Comparison of ENCODE assay signal across 15 cellular contexts in the genomic region with DNA sequence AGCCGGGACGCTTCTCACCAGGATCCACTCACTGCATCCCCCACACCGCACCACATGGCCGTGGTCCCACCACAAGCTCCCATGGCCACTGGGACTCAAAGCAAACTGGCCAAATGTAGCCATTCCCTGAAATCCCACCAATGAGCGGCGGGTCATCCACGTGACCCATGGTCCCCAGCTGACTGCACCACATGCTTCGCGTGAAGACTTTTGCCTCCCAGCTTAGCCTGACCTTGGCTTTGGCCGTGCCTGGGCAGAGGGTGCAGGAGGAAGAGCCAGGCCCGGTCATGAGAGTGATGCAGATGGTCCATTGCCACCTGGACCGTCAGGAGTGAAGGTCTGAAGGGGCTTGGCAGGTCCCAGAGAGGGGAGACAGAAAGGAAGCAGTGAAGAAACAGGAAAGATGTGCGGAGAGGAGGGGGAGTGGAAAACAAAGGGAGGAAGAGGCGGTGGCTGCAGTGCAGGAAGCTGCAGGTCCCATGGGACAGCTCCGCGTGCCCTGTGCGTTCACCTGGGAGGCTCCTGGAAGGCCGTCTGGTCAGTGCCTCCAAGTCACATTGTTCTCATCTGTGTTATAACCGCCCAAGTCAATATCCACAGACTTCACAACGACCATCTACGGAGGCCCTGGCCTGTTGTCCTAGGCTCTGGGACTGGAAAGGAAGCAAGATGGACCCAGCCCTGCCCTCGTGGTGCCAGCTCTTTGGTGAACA.
A peak's percentile ranks its signal among the peaks of the same experiment; 100 is the strongest.
DNase-seq lines count a peak whose midpoint lies in the region; ATAC-seq lines count a peak whose summit lies in the region.
"Had no signal": no experiment of that assay in that cellular context is flagged by ENCODE, and none has a peak within 500 bp of the region (broad histone marks: within the 10 kb centered on the region; RNA-seq: fewer than 3 reads in every experiment).

No MANE protein-coding gene starts in this region.

- no peaks in the 10 kb centered on the region for H4K20me1 ChIP-seq in BLaER1 treated with 17β-estradiol and CSF1 and Interleukin-3, amounts not matched to agents 10 nM and 100 nM

- H3K27ac Mint-ChIP-seq in activated naive CD4-positive, alpha-beta T cell treated with anti-CD3 and anti-CD28 coated beads for 36 hours = peak overlapping the region; percentile 21
- H3K27ac Mint-ChIP-seq: B cell; CD4-positive, alpha-beta memory T cell; H9 had no signal

- H3K4me2 ChIP-seq in BLaER1 treated with 17β-estradiol and CSF1 and Interleukin-3, amounts not matched to agents 10 nM and 100 nM = peak overlapping the region; percentile 8 to 86 (median 81); a peak in 20 of 22 replicates

- DNase-seq in activated naive CD4-positive, alpha-beta T cell treated with anti-CD3 and anti-CD28 coated beads for 36 hours = no peak
- no peak for DNase-seq in activated naive CD4-positive, alpha-beta T cell treated with Interleukin-2 at 50 U/mL for 16 hours
- DNase-seq in posterior vena cava (ENCODE audit: low spot score) (peak; percentile 59), HCEC 1CT (no peak)
- DNase-seq: Calu3; CD4-positive, alpha-beta memory T cell; DMS79 treated with DMSO at 0.1 percent for 48 hours; EL; H9 had no signal

- H3K36me3 Mint-ChIP-seq in activated naive CD4-positive, alpha-beta T cell treated with anti-CD3 and anti-CD28 coated beads for 36 hours (ENCODE audit: low read depth) = no peaks in the 10 kb centered on the region
- H3K36me3 Mint-ChIP-seq: CD4-positive, alpha-beta memory T cell had no signal

- H3K27me3 ChIP-seq in BLaER1 treated with 17β-estradiol and CSF1 and Interleukin-3, amounts not matched to agents 10 nM and 100 nM = peaks cover 0 to 7% (median 0%) of the 10 kb centered on the region in 11 experiments; a peak in 2 of 22 replicates

- CTCF ChIA-PET in activated naive CD4-positive, alpha-beta T cell treated with anti-CD3 and anti-CD28 coated beads for 36 hours (lab: Charles Lee) = interaction anchor here (0.6 kb wide), 1 partner anchor 689 kb away, joined by 5 read pairs; no protein-coding TSS in a partner anchor

- ATAC-seq in HG02759 (IDR thresholded peaks at IDR 0.05; ENCODE audit: unreplicated experiment) = no peak
- ATAC-seq: GM12878 had no signal

- H3K9me3 Mint-ChIP-seq in activated naive CD4-positive, alpha-beta T cell treated with anti-CD3 and anti-CD28 coated beads for 36 hours = no peaks in the 10 kb centered on the region
- H3K9me3 Mint-ChIP-seq: H9 had no signal

- H3K4me1 Mint-ChIP-seq in activated naive CD4-positive, alpha-beta T cell treated with anti-CD3 and anti-CD28 coated beads for 36 hours (ENCODE audit: low read depth) = no peaks in the 10 kb centered on the region
- H3K4me1 Mint-ChIP-seq: CD4-positive, alpha-beta memory T cell had no signal

- no peak overlapping the region for H3K4me3 ChIP-seq in BLaER1 treated with 17β-estradiol and CSF1 and Interleukin-3, amounts not matched to agents 10 nM and 100 nM
- H3K4me3 ChIP-seq: GM12878 had no signal

- peaks cover 0 to 30% (median 4%) of the 10 kb centered on the region in 11 experiments; a peak in 6 of 22 replicates for H3K9me3 ChIP-seq in BLaER1 treated with 17β-estradiol and CSF1 and Interleukin-3, amounts not matched to agents 10 nM and 100 nM (replicated peaks in 1 of 11)

- no peak overlapping the region for H3K9ac ChIP-seq in BLaER1 treated with 17β-estradiol and CSF1 and Interleukin-3, amounts not matched to agents 10 nM and 100 nM

- H3K36me3 ChIP-seq in BLaER1 treated with 17β-estradiol and CSF1 and Interleukin-3, amounts not matched to agents 10 nM and 100 nM = no peaks in the 10 kb centered on the region

- H3K4me1 ChIP-seq in BLaER1 treated with 17β-estradiol and CSF1 and Interleukin-3, amounts not matched to agents 10 nM and 100 nM = peaks cover 27 to 79% (median 64%) of the 10 kb centered on the region in 10 experiments

- no peak overlapping the region for H3K4me3 Mint-ChIP-seq in activated naive CD4-positive, alpha-beta T cell treated with anti-CD3 and anti-CD28 coated beads for 36 hours
- H3K4me3 Mint-ChIP-seq: B cell; CD4-positive, alpha-beta memory T cell; H9 had no signal

- peaks cover 12% of the 10 kb centered on the region for H3K27me3 Mint-ChIP-seq in activated naive CD4-positive, alpha-beta T cell treated with anti-CD3 and anti-CD28 coated beads for 36 hours (ENCODE audit: low read depth)

- peak overlapping the region in 4 of 11 experiments; percentile 35 to 53 (median 50); a peak in 7 of 22 replicates for H3K27ac ChIP-seq in BLaER1 treated with 17β-estradiol and CSF1 and Interleukin-3, amounts not matched to agents 10 nM and 100 nM
- H3K27ac ChIP-seq in cingulate gyrus (ENCODE audit: low read depth, low read length) = peak overlapping the region; percentile 74
- H3K27ac ChIP-seq: C4-2B had no signal

- intact Hi-C loops in activated naive CD4-positive, alpha-beta T cell treated with anti-CD3 and anti-CD28 coated beads for 36 hours (cut with micrococcal nuclease) = no loop called here
- intact Hi-C loops in posterior vena cava (cut with DNase I) = no loop called here
